Comparison of ENCODE assay signal across 8 cellular contexts in genomic region chr13:23466144-23467002, GRCh38. TPM values are rescaled to one million over a fixed set of nuclear protein-coding genes. Genes with fewer than 3 reads are reported as not detected.
DNase-seq lines count a peak whose midpoint lies in the region; FAIRE-seq and TF ChIP-seq lines count a peak whose summit lies in the region.

No MANE protein-coding gene starts in this region.

- POLR2A ChIA-PET in HEK293 (lab: Yijun Ruan, JAX), result interaction anchor here (0.6 kb wide), 1 partner anchor 163 kb away, joined by 5 read pairs; no protein-coding TSS in a partner anchor

- H3K4me3 ChIP-seq in HEK293 (ENCODE audit: low read depth, low read length), result peak overlapping the region; percentile 47
- peak overlapping the region; percentile 54 for H3K4me3 ChIP-seq in astrocyte (ENCODE audit: insufficient read depth, low read depth, low read length)
- peak overlapping the region; percentile 56 for H3K4me3 ChIP-seq in retinal pigment epithelial cell (ENCODE audit: low read length)

- H4K20me1 ChIP-seq in astrocyte (ENCODE audit: insufficient read depth, low read length), result no peaks in the 10 kb centered on the region

- CTCF ChIA-PET in HEK293 (lab: Yijun Ruan, JAX), result interaction anchor here (0.7 to 2.2 kb wide), 18 partner anchors 9 to 424 kb away, joined by 3 to 8 read pairs (median 4); partner anchors contain the start of gene TNFRSF19

- H3K4me2 ChIP-seq in astrocyte (ENCODE audit: low read length), result peak overlapping the region; percentile 84

- H3K36me3 ChIP-seq in HEK293 (ENCODE audit: control insufficient read depth in 2 of 2, insufficient read depth in 1 of 2, low read length in 2 of 2) (no peaks in the 10 kb centered on the region), astrocyte (ENCODE audit: insufficient read depth, low read length) (no peaks in the 10 kb centered on the region)

- TF ChIP-seq CTCF in GM10266 (IDR thresholded peaks at IDR 0.05; ENCODE audit: control insufficient read depth, insufficient read depth, low read depth, missing control alignments) (peak; percentile 76), HEK293 (tag by site-specific recombination; IDR thresholded peaks at IDR 0.05) (peak; percentile 29; the same call in 1 of the 2 replicates), astrocyte (IDR thresholded peaks at IDR 0.05; ENCODE audit: insufficient read depth, low read depth, low read length) (peak; percentile 70), retinal pigment epithelial cell (conservative IDR thresholded peaks at IDR 0.05; ENCODE audit: low read depth, low read length) (peak; percentile 64)

- H3K27ac Mint-ChIP-seq in astrocyte (ENCODE audit: unreplicated experiment), result peak overlapping the region; percentile 55

- no peaks in the 10 kb centered on the region for H3K4me1 ChIP-seq in HEK293 (ENCODE audit: control insufficient read depth, insufficient read depth, low read length)
- H3K4me1 ChIP-seq in astrocyte (ENCODE audit: insufficient read depth, low read length), result peaks cover 34% of the 10 kb centered on the region

- H3K27me3 ChIP-seq in astrocyte (ENCODE audit: insufficient read depth, low read length), result no peaks in the 10 kb centered on the region

- peak overlapping the region; percentile 94 for H2AFZ ChIP-seq in astrocyte (ENCODE audit: low read depth, low read length)

- peaks cover 3% of the 10 kb centered on the region for H3K27me3 Mint-ChIP-seq in astrocyte (ENCODE audit: low read depth, unreplicated experiment)

- DNase-seq in GM10266 (ENCODE audit: extremely low spot score) (peak; percentile 85), MV-4-11 (lab: John Stamatoyannopoulos, UW) (peak; percentile 69), T-helper 22 cell (ENCODE audit: low read depth) (peak; percentile 4), astrocyte (ENCODE audit: low read depth) (peak; percentile 73), hepatic stellate cell (ENCODE audit: low spot score) (peak; percentile 71), retinal pigment epithelial cell (ENCODE audit: low read depth) (no peak), RKO (ENCODE audit: low spot score) (no peak)

- peaks cover 2% of the 10 kb centered on the region for H3K36me3 Mint-ChIP-seq in astrocyte (ENCODE audit: low read depth, unreplicated experiment)

- H3K9ac ChIP-seq in astrocyte (ENCODE audit: low read length), result peak overlapping the region; percentile 82

- H3K27ac ChIP-seq in HEK293 (ENCODE audit: extremely low read depth, low read depth, low read length) (peak overlapping the region; percentile 67), astrocyte (ENCODE audit: low read depth, low read length) (peak overlapping the region; percentile 89)

- peak overlapping the region; percentile 79 for H3K4me3 Mint-ChIP-seq in astrocyte (ENCODE audit: unreplicated experiment)

- no peaks in the 10 kb centered on the region for H3K79me2 ChIP-seq in astrocyte (ENCODE audit: insufficient read depth, low read length)

- FAIRE-seq in astrocyte (lab: Jason Lieb, UNC), result peak; percentile 34

- no peaks in the 10 kb centered on the region for H3K9me3 Mint-ChIP-seq in astrocyte (ENCODE audit: unreplicated experiment)

- H3K9me3 ChIP-seq in HEK293 (ENCODE audit: control insufficient read depth, insufficient read depth, low read depth, low read length) (no peaks in the 10 kb centered on the region), astrocyte (ENCODE audit: insufficient read depth, low read depth, low read length) (no peaks in the 10 kb centered on the region)

- H3K4me1 Mint-ChIP-seq in astrocyte (ENCODE audit: low read depth, unreplicated experiment), result peaks cover 26% of the 10 kb centered on the region

TF ChIP-seq in HEK293, 187 proteins besides CTCF, POLR2A, EP300 and RAD21 (continues in another document):
- TF ChIP-seq ZNF626 (tag by site-specific recombination; IDR thresholded peaks at IDR 0.05) (0 out of 2 replicates have a peak, but pooled peaks have one; percentile 54), ZNF174 (tag by site-specific recombination; IDR thresholded peaks at IDR 0.05) (no peak), ZNF23 (tag by site-specific recombination; IDR thresholded peaks at IDR 0.05; ENCODE audit: borderline replicate concordance) (no peak), ZBTB20 (tag by site-specific recombination; IDR thresholded peaks at IDR 0.05) (peak; percentile 49; the same call in 1 of the 2 replicates), REST (tag by site-specific recombination; IDR thresholded peaks at IDR 0.05) (peak; percentile 35; the same call in 1 of the 2 replicates), ZNF394 (tag by site-specific recombination; IDR thresholded peaks at IDR 0.05; ENCODE audit: borderline replicate concordance) (peak; percentile 36; the same call in 1 of the 2 replicates), ZEB2 (tag by site-specific recombination; IDR thresholded peaks at IDR 0.05) (peak; percentile 51; the same call in 1 of the 2 replicates), KLF16 (tag by site-specific recombination; IDR thresholded peaks at IDR 0.05) (0 out of 2 replicates have a peak, but pooled peaks have one; percentile 16), ZNF623 (tag by site-specific recombination; IDR thresholded peaks at IDR 0.05) (no peak), ZFP69B (tag by site-specific recombination; IDR thresholded peaks at IDR 0.05) (0 out of 2 replicates have a peak, but pooled peaks have one; percentile 32), ZBTB8A (tag by site-specific recombination; IDR thresholded peaks at IDR 0.05) (peak; percentile 93), KLF1 (tag by site-specific recombination; IDR thresholded peaks at IDR 0.05) (no peak), ZNF629 (tag by site-specific recombination; IDR thresholded peaks at IDR 0.05) (peak; percentile 15; the same call in 1 of the 2 replicates), ZNF335 (tag by site-specific recombination; conservative IDR thresholded peaks at IDR 0.05) (peak; percentile 82), ZNF660 (tag by site-specific recombination; IDR thresholded peaks at IDR 0.05) (0 out of 2 replicates have a peak, but pooled peaks have one; percentile 31), MZF1 (tag by site-specific recombination; IDR thresholded peaks at IDR 0.05; ENCODE audit: borderline replicate concordance) (no peak), ZNF654 (tag by site-specific recombination; IDR thresholded peaks at IDR 0.05; ENCODE audit: low read depth) (peak; percentile 78), ZSCAN30 (tag by site-specific recombination; IDR thresholded peaks at IDR 0.05) (no peak)
- TF ChIP-seq, protein P1, sequence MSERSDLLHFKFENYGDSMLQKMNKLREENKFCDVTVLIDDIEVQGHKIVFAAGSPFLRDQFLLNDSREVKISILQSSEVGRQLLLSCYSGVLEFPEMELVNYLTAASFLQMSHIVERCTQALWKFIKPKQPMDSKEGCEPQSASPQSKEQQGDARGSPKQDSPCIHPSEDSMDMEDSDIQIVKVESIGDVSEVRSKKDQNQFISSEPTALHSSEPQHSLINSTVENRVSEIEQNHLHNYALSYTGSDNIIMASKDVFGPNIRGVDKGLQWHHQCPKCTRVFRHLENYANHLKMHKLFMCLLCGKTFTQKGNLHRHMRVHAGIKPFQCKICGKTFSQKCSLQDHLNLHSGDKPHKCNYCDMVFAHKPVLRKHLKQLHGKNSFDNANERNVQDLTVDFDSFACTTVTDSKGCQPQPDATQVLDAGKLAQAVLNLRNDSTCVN (tag by site-specific recombination; optimal IDR thresholded peaks at IDR 0.05), result peak; percentile 63

RNA-seq across cellular contexts. Expression of gene SACS, which starts 32.9 kb away (rescaled TPM):
- 78.8 and 79.4 TPM in 2 replicates for total RNA-seq in astrocyte

Comparison
In these comparisons a context has a peak if more than half of its experiments do, and no peak if none do; other contexts are left out.
1. DNase-seq: peak in GM10266 (single experiment), MV-4-11 (single experiment), T-helper 22 cell (single experiment), astrocyte (single experiment) and hepatic stellate cell (single experiment); none in retinal pigment epithelial cell (single experiment) and RKO (single experiment).
2. Peak in every context shown above with its lines, with median percentiles within 50 percentile points of each other: CTCF ChIP-seq and H3K4me3 ChIP-seq.